Comparison of ENCODE assay signal across 29 cellular contexts in the genomic region with DNA sequence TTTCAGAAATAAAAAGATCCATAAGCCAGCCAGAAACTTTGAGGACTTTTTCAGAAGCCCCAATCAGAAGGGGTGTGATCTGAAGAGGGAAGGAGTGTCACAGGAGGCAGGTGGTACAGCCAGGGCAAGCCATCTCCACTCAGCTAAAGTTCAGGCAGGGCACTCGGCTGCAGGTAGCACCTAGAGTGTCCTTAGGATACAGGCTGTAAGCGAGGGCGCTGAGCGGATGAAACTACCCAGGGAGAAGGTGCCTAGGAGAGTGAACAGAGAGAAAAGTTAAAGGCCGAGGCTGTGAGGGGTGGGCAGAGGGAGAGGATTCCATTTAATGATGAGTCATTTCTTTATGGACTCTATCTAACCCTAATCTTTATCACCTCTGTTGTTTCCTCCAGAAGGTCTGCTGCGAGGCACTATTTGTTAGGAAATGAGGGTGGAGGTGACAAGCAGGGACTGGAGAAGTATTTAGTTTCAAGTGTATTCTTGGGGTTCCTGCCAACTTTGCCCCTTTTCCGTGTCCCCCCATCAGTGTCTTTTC. TPM values are rescaled to one million over a fixed set of nuclear protein-coding genes. Genes with fewer than 3 reads are reported as not detected.
"Had no signal": no experiment of that assay in that cellular context is flagged by ENCODE, and none has a peak within 500 bp of the region (broad histone marks: within the 10 kb centered on the region; RNA-seq: fewer than 3 reads in every experiment).

No MANE protein-coding gene starts in this region.

- H3K27ac ChIP-seq: adrenal gland, body of pancreas, colonic mucosa, epithelial cell of prostate, esophagus squamous epithelium, gastroesophageal sphincter, heart right ventricle had no signal

- H3K4me1 ChIP-seq: body of pancreas, colonic mucosa had no signal

- H3K36me3 ChIP-seq: adrenal gland, colonic mucosa, esophagus squamous epithelium, gastroesophageal sphincter, heart right ventricle had no signal

- H3K9me3 ChIP-seq: adrenal gland, body of pancreas, colonic mucosa, esophagus squamous epithelium, gastroesophageal sphincter, heart right ventricle had no signal

- H3K27me3 ChIP-seq: adrenal gland, body of pancreas, colonic mucosa, esophagus squamous epithelium, gastroesophageal sphincter, heart right ventricle had no signal

- FAIRE-seq: endometrium, endothelial cell of umbilical vein had no signal

- ATAC-seq: activated CD4-positive, alpha-beta T cell treated with anti-CD3 and anti-CD28 coated beads for 36 hours; activated CD8-positive, alpha-beta memory T cell treated with anti-CD3 and anti-CD28 coated beads, Interleukin-2, amount 10 ng/mL, durations not matched to agents 7 days and 5 days; activated CD8-positive, alpha-beta T cell treated with anti-CD3 and anti-CD28 coated beads, Interleukin-2, amount 10 ng/mL, durations not matched to agents 7 days and 5 days; activated naive CD8-positive, alpha-beta T cell treated with anti-CD3 and anti-CD28 coated beads, Interleukin-2, amount 50 U/mL, for 24 hours; body of pancreas; gastroesophageal sphincter; heart right ventricle had no signal

- DNase-seq: activated CD4-positive, alpha-beta memory T cell treated with anti-CD3 and anti-CD28 coated beads for 36 hours; activated CD4-positive, alpha-beta T cell treated with anti-CD3 and anti-CD28 coated beads for 36 hours; activated CD4-positive, alpha-beta T cell treated with anti-CD3 and anti-CD28 coated beads, Interleukin-2, amount 10 ng/mL, durations not matched to agents 24 days and 14 days; activated CD4-positive, CD25-positive, alpha-beta regulatory T cell; activated CD4-positive, CD25-positive, alpha-beta regulatory T cell treated with anti-CD3 and anti-CD28 coated beads, Interleukin-2, amount 50 U/mL, for 72 hours; activated CD8-positive, alpha-beta memory T cell treated with anti-CD3 and anti-CD28 coated beads, Interleukin-2, amount 10 ng/mL, durations not matched to agents 7 days and 5 days; activated CD8-positive, alpha-beta memory T cell treated with anti-CD3 and anti-CD28 coated beads, Interleukin-2, amount 50 U/mL, for 4 hours; activated CD8-positive, alpha-beta T cell treated with anti-CD3 and anti-CD28 coated beads, Interleukin-2, amount 10 ng/mL, durations not matched to agents 7 days and 5 days; activated effector memory CD4-positive, alpha-beta T cell treated with anti-CD3 and anti-CD28 coated beads, Interleukin-2, amount 50 U/mL, for 16 hours; activated naive CD4-positive, alpha-beta T cell treated with anti-CD3 and anti-CD28 coated beads for 36 hours; activated naive CD8-positive, alpha-beta T cell treated with anti-CD3 and anti-CD28 coated beads for 36 hours; activated naive CD8-positive, alpha-beta T cell treated with anti-CD3 and anti-CD28 coated beads, Interleukin-2, amount 50 U/mL, for 24 hours; activated T-cell treated with anti-CD3 and anti-CD28 coated beads, Interleukin-2, amount 50 U/mL, for 1 hour; activated T-cell treated with anti-CD3 and anti-CD28 coated beads, Interleukin-2, amount 50 U/mL, for 48 hours; adrenal gland; amygdala; aorta; body of pancreas; central memory CD4-positive, alpha-beta T cell; cerebellar nuclear complex; colonic mucosa; effector CD8-positive, alpha-beta T cell; esophagus squamous epithelium; foreskin melanocyte; heart right ventricle had no signal

- H3K4me3 ChIP-seq: adrenal gland, body of pancreas, colonic mucosa, esophagus squamous epithelium, gastroesophageal sphincter, heart right ventricle had no signal

RNA-seq across cellular contexts. Expression of gene EIF5AL1, which starts 37.1 kb away (rescaled TPM):
- total RNA-seq: body of pancreas had no signal
